In the genomic region with DNA sequence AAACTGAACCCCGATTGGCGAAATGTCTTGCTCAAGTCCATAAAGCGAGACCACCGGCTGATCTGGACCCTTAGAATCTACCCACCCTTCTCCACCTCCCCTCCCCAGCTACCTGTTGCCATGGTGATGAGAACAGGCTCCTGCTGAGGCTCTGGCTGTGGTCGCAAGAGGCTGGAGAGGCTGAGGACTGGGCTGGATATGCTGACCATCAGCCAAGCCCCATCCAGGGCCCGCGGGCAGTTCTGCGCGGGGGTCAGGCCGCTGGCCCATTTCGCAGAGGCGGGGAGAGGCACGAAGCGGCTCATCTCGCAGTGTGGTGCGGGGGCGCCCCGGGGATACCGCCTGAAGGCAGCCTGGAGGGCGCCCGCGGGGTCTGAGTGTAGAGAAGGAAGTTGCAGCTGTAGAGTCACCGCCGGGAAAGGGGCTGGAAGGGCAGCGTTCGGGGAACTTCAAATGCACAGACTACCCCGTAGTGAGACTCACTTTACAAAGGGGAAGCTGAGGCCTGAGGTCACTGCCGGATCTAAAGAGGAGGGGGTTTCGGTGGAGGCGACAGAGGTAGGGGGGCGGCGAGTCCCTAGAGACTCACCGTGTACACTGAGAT, we compare ENCODE assay signal across 8 cellular contexts.
DNase-seq lines count a peak whose midpoint lies in the region; ATAC-seq and TF ChIP-seq lines count a peak whose summit lies in the region.

No MANE protein-coding gene starts in this region.

- peaks cover 53 to 62% of the 10 kb centered on the region in 2 experiments for H3K4me1 ChIP-seq in neutrophil (ENCODE audit: control insufficient read depth in 1 of 2, insufficient read depth in 1 of 2, low read depth in 1 of 2, low read length in 1 of 2)

- peak overlapping the region; percentile 100 for H3K27ac ChIP-seq in neutrophil

- DNase-seq in COR-L47 (lab: John Stamatoyannopoulos, UW) (peak; percentile 42), NOMO-1 treated with DMSO at 0.1 percent for 48 hours (lab: John Stamatoyannopoulos, UW; ENCODE audit: unreplicated experiment) (peak; percentile 61), globus pallidus (ENCODE audit: low spot score) (peak; percentile 42), GOT3 (lab: John Stamatoyannopoulos, UW) (no peak)
- peak; percentile 60 for DNase-seq in activated naive CD4-positive, alpha-beta T cell treated with anti-CD3 and anti-CD28 coated beads, Interleukin-2, amount 10 ng/mL, durations not matched to agents 7 days and 5 days

- ATAC-seq in HG02588 (IDR thresholded peaks at IDR 0.05; ENCODE audit: unreplicated experiment) = peak; percentile 7
- no peak for ATAC-seq in HG02973 (IDR thresholded peaks at IDR 0.05; ENCODE audit: unreplicated experiment)

- peak overlapping the region; percentile 99 for H3K27ac Mint-ChIP-seq in activated naive CD4-positive, alpha-beta T cell treated with anti-CD3 and anti-CD28 coated beads, Interleukin-2, amount 10 ng/mL, durations not matched to agents 7 days and 5 days

- H3K27me3 Mint-ChIP-seq in activated naive CD4-positive, alpha-beta T cell treated with anti-CD3 and anti-CD28 coated beads, Interleukin-2, amount 10 ng/mL, durations not matched to agents 7 days and 5 days = no peaks in the 10 kb centered on the region

- peak overlapping the region; percentile 91 to 92 for H3K4me3 ChIP-seq in neutrophil (ENCODE audit: low read depth in 1 of 2, low read length in 1 of 2)

- CTCF ChIA-PET in activated naive CD4-positive, alpha-beta T cell treated with anti-CD3 and anti-CD28 coated beads, Interleukin-2, amount 10 ng/mL, durations not matched to agents 7 days and 5 days (lab: Charles Lee) = interaction anchor here (1.5 to 4.6 kb wide), 3 partner anchors 13 to 112 kb away, joined by 5 to 32 read pairs (median 7); a partner anchor contains a TSS

- peaks cover 52% of the 10 kb centered on the region for H3K36me3 Mint-ChIP-seq in activated naive CD4-positive, alpha-beta T cell treated with anti-CD3 and anti-CD28 coated beads, Interleukin-2, amount 10 ng/mL, durations not matched to agents 7 days and 5 days

- H3K4me3 Mint-ChIP-seq in activated naive CD4-positive, alpha-beta T cell treated with anti-CD3 and anti-CD28 coated beads, Interleukin-2, amount 10 ng/mL, durations not matched to agents 7 days and 5 days = peak overlapping the region; percentile 99

- no peaks in the 10 kb centered on the region for H3K9me3 ChIP-seq in neutrophil

- H3K4me1 Mint-ChIP-seq in activated naive CD4-positive, alpha-beta T cell treated with anti-CD3 and anti-CD28 coated beads, Interleukin-2, amount 10 ng/mL, durations not matched to agents 7 days and 5 days = peaks cover 69% of the 10 kb centered on the region

- H3K27me3 ChIP-seq in neutrophil = no peaks in the 10 kb centered on the region

- H3K36me3 ChIP-seq in neutrophil = peaks cover 31% of the 10 kb centered on the region

- TF ChIP-seq CTCF in neutrophil (IDR thresholded peaks at IDR 0.05) = peak; percentile 22

- no peaks in the 10 kb centered on the region for H3K9me3 Mint-ChIP-seq in activated naive CD4-positive, alpha-beta T cell treated with anti-CD3 and anti-CD28 coated beads, Interleukin-2, amount 10 ng/mL, durations not matched to agents 7 days and 5 days
